ENCODE assay signal across 20 cellular contexts in genomic region chr11:11082651-11083050, GRCh38.
"Had no signal": no experiment of that assay in that cellular context is flagged by ENCODE, and none has a peak within 500 bp of the region (broad histone marks: within the 10 kb centered on the region; RNA-seq: fewer than 3 reads in every experiment).

No MANE protein-coding gene starts in this region.

- H3K27ac Mint-ChIP-seq: effector memory CD8-positive, alpha-beta T cell; stimulated activated naive B cell treated with anti-CD40 and anti-IgM and Interleukin-4, amounts not matched to agents 10 μg/mL and 1 μg/mL and 100 μg/mL, for 72 hours; stimulated activated naive CD8-positive, alpha-beta T cell treated with anti-CD3 and anti-CD28 coated beads, Interleukin-15, Interleukin-2, amounts not matched to agents 100 ng/mL and 50 ng/mL, for 24 hours had no signal

- H3K4me3 ChIP-seq: left lung, ovary, right atrium auricular region, thoracic aorta, transverse colon, vagina had no signal

- H3K9me3 ChIP-seq: left lung, ovary, right atrium auricular region, thoracic aorta, transverse colon, vagina had no signal

- H3K36me3 ChIP-seq: left lung, ovary, right atrium auricular region, thoracic aorta, transverse colon, vagina had no signal

- H3K9me3 Mint-ChIP-seq: effector memory CD8-positive, alpha-beta T cell; naive thymus-derived CD8-positive, alpha-beta T cell; stimulated activated naive CD8-positive, alpha-beta T cell treated with anti-CD3 and anti-CD28 coated beads, Interleukin-15, Interleukin-2, amounts not matched to agents 100 ng/mL and 50 ng/mL, for 24 hours had no signal

- H3K4me1 ChIP-seq: left lung, vagina had no signal

- H3K27ac ChIP-seq: left lung, ovary, right atrium auricular region, thoracic aorta, vagina had no signal

- H3K27me3 ChIP-seq: ovary, right atrium auricular region, vagina had no signal

- ATAC-seq: effector memory CD8-positive, alpha-beta T cell; left cardiac atrium; left lung; naive thymus-derived CD8-positive, alpha-beta T cell; sciatic nerve; stimulated activated naive B cell treated with anti-CD40 and anti-IgM and Interleukin-4, amounts not matched to agents 10 μg/mL and 1 μg/mL and 100 μg/mL, for 72 hours had no signal

- H3K36me3 Mint-ChIP-seq: naive thymus-derived CD8-positive, alpha-beta T cell; stimulated activated naive B cell treated with anti-CD40 and anti-IgM and Interleukin-4, amounts not matched to agents 10 μg/mL and 1 μg/mL and 100 μg/mL, for 72 hours had no signal

- H3K4me3 Mint-ChIP-seq: effector memory CD8-positive, alpha-beta T cell; naive thymus-derived CD8-positive, alpha-beta T cell; stimulated activated naive B cell treated with anti-CD40 and anti-IgM and Interleukin-4, amounts not matched to agents 10 μg/mL and 1 μg/mL and 100 μg/mL, for 72 hours; stimulated activated naive CD8-positive, alpha-beta T cell treated with anti-CD3 and anti-CD28 coated beads, Interleukin-15, Interleukin-2, amounts not matched to agents 100 ng/mL and 50 ng/mL, for 24 hours had no signal

- DNase-seq: cortex of kidney; effector memory CD8-positive, alpha-beta T cell; erythroblast; hypothalamus; left cardiac atrium; left lung; midbrain; naive thymus-derived CD8-positive, alpha-beta T cell; occipital lobe; ovary; small intestine; stimulated activated CD4-positive, alpha-beta T cell treated with anti-CD3 and anti-CD28 coated beads, Interleukin-15, amount 100 ng/mL, for 24 hours; stimulated activated CD4-positive, alpha-beta T cell treated with anti-CD3 and anti-CD28 coated beads, Interleukin-2, amount 100 ng/mL, for 48 hours; stimulated activated naive B cell treated with anti-CD40 and anti-IgM and Interleukin-4, amounts not matched to agents 10 μg/mL and 1 μg/mL and 100 μg/mL, for 72 hours; transverse colon had no signal

- H3K4me1 Mint-ChIP-seq: stimulated activated naive B cell treated with anti-CD40 and anti-IgM and Interleukin-4, amounts not matched to agents 10 μg/mL and 1 μg/mL and 100 μg/mL, for 72 hours had no signal
